Comparison of ENCODE assay signal across 17 cellular contexts in the genomic region with DNA sequence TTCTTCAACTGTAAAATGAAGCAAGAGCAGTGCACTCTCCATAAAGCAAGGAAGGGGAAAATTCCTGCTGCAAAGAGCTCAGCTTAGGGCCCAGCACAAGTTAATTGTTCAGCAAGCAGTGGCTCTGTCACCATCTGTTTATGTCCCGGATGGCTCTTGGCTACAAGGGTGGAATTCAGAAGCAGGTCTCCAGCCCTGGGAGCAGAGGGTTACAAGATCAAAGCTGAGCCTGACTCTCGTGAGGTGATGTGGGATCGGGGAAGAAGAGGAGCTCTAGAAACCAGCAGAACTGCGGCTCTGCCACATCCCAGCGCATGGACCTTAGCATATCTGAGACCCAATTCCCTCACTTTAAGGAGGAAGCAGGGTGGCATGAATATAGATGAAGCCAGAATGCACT. TPM values are rescaled to one million over a fixed set of nuclear protein-coding genes. Genes with fewer than 3 reads are reported as not detected.
DNase-seq lines count a peak whose midpoint lies in the region; ATAC-seq and TF ChIP-seq lines count a peak whose summit lies in the region.
"Had no signal": no experiment of that assay in that cellular context is flagged by ENCODE, and none has a peak within 500 bp of the region (broad histone marks: within the 10 kb centered on the region; RNA-seq: fewer than 3 reads in every experiment).

No MANE protein-coding gene starts in this region.

- no peak for TF ChIP-seq POLR2A in sigmoid colon (IDR thresholded peaks at IDR 0.05)

- TF ChIP-seq CTCF in endodermal cell (conservative IDR thresholded peaks at IDR 0.05) (no peak), sigmoid colon (IDR thresholded peaks at IDR 0.05) (no peak)

- H3K36me3 ChIP-seq in endodermal cell (ENCODE audit: control insufficient read depth, insufficient read depth, low read length) (no peaks in the 10 kb centered on the region), sigmoid colon (no peaks in the 10 kb centered on the region)
- H3K36me3 ChIP-seq: BLaER1 had no signal

- H3K9me3 Mint-ChIP-seq in endodermal cell: peaks cover 38% of the 10 kb centered on the region

- no peaks in the 10 kb centered on the region for H3K4me1 Mint-ChIP-seq in endodermal cell
- H3K4me1 Mint-ChIP-seq: CD14-positive monocyte; CD4-positive, alpha-beta memory T cell; GM23338 had no signal

- H3K4me3 Mint-ChIP-seq in endodermal cell: no peak overlapping the region
- H3K4me3 Mint-ChIP-seq: CD14-positive monocyte; CD4-positive, alpha-beta memory T cell; GM23338 had no signal

- H3K27ac ChIP-seq in endodermal cell (ENCODE audit: low read depth, low read length): no peak overlapping the region
- H3K27ac ChIP-seq in sigmoid colon: no peak overlapping the region
- H3K27ac ChIP-seq: BLaER1 had no signal

- no peak overlapping the region for H3K9ac ChIP-seq in endodermal cell (ENCODE audit: extremely low read depth, low read length, poor library complexity, severe bottlenecking)
- H3K9ac ChIP-seq: BLaER1 had no signal

- peaks cover 14% of the 10 kb centered on the region for H3K27me3 ChIP-seq in endodermal cell (ENCODE audit: control insufficient read depth, insufficient read depth, low read length, poor library complexity, severe bottlenecking)
- peaks cover 0 to 29% (median 13%) of the 10 kb centered on the region in 3 donors for H3K27me3 ChIP-seq in sigmoid colon
- H3K27me3 ChIP-seq: BLaER1 had no signal

- H3K9me3 ChIP-seq in endodermal cell (ENCODE audit: control insufficient read depth, low read length) (no peaks in the 10 kb centered on the region), sigmoid colon (no peaks in the 10 kb centered on the region)

- intact Hi-C loops in sigmoid colon (cut with DNase I): no loop called here

- WGBS in endodermal cell (ENCODE audit: insufficient coverage in 1 of 2, insufficient read length in 1 of 2), 2 experiments: 89 to 90% methylated on average over 5 of the region's 5 CpGs
- WGBS in sigmoid colon, 2 donors: 81 to 85% methylated on average over 5 of the region's 5 CpGs

- H3K4me1 ChIP-seq in endodermal cell (ENCODE audit: control insufficient read depth, insufficient read depth, low read length) (no peaks in the 10 kb centered on the region), sigmoid colon (no peaks in the 10 kb centered on the region)

- H3K27me3 Mint-ChIP-seq in endodermal cell (ENCODE audit: insufficient read depth): peaks cover 32% of the 10 kb centered on the region

- H3K4me3 ChIP-seq in endodermal cell (ENCODE audit: low read length) (no peak overlapping the region), sigmoid colon (no peak overlapping the region)
- H3K4me3 ChIP-seq: BLaER1, GM23338 had no signal

- no peak overlapping the region for H3K27ac Mint-ChIP-seq in endodermal cell
- H3K27ac Mint-ChIP-seq: CD14-positive monocyte; CD4-positive, alpha-beta memory T cell; GM23338 had no signal

- peak; percentile 8 for DNase-seq in activated effector memory CD4-positive, alpha-beta T cell treated with anti-CD3 and anti-CD28 coated beads, Interleukin-2, amount 50 U/mL, for 16 hours
- DNase-seq in activated effector memory CD4-positive, alpha-beta T cell treated with Interleukin-2 at 50 U/mL for 16 hours: no peak
- DNase-seq in endodermal cell (peak; percentile 11), sigmoid colon (peak; percentile 5), SW480 (ENCODE audit: low spot score) (no peak)
- DNase-seq: 8988T; Calu3; CD4-positive, alpha-beta memory T cell; DMS79 treated with DMSO at 0.1 percent for 48 hours; GF-D8; HCEC 1CT; IMR-90 had no signal

- no peaks in the 10 kb centered on the region for H3K36me3 Mint-ChIP-seq in endodermal cell (ENCODE audit: low read depth)
- H3K36me3 Mint-ChIP-seq: CD14-positive monocyte had no signal

- TF ChIP-seq EP300 in sigmoid colon (IDR thresholded peaks at IDR 0.05): no peak

- no peak for ATAC-seq in GM18873 (IDR thresholded peaks at IDR 0.05; ENCODE audit: low FRiP score, unreplicated experiment)
- ATAC-seq in HG03196 (IDR thresholded peaks at IDR 0.05; ENCODE audit: unreplicated experiment): no peak
- ATAC-seq: GM23338 had no signal

RNA-seq across cellular contexts. Expression of a gene that starts 25.2 kb away (rescaled TPM):
- 10 to 100 TPM; 11.0 to 23.2 TPM for total RNA-seq in endodermal cell
- polyA plus RNA-seq in endodermal cell (2013, experiment 1 of 2): 55.6 TPM
- polyA plus RNA-seq in endodermal cell (2013, experiment 2 of 2): 51.7 TPM
- 10 to 100 TPM; 13.3 to 19.3 (median 17.2) TPM for total RNA-seq in sigmoid colon
- polyA plus RNA-seq in sigmoid colon: 10 to 100 TPM in 1 of 3 donors, 1 to 10 TPM in 2; 1.2 to 13.6 (median 4.2) TPM
- total RNA-seq: CD4-positive, alpha-beta memory T cell had no signal
- polyA plus RNA-seq: CD4-positive, alpha-beta memory T cell had no signal

Comparison
In these comparisons a context has a peak if more than half of its experiments do, and no peak if none do; other contexts are left out.
1. DNase-seq: peak in activated effector memory CD4-positive, alpha-beta T cell treated with anti-CD3 and anti-CD28 coated beads, Interleukin-2, amount 50 U/mL, for 16 hours (single experiment), endodermal cell (single experiment) and sigmoid colon (single experiment); none in activated effector memory CD4-positive, alpha-beta T cell treated with Interleukin-2 at 50 U/mL for 16 hours (single experiment) and SW480 (single experiment).